Comparison of ENCODE assay signal across 1 cellular context in genomic region chr6:166412911-166413384, GRCh38.
A peak's percentile ranks its signal among the peaks of the same experiment; 100 is the strongest.
TF ChIP-seq lines count a peak whose summit lies in the region.

No MANE protein-coding gene starts in this region.

TF ChIP-seq in GM12878, 131 proteins besides CTCF, POLR2A, EP300 and RAD21:
- TF ChIP-seq FOXM1 (IDR thresholded peaks at IDR 0.05; ENCODE audit: low read depth, low read length) (no peak), USF1 (IDR thresholded peaks at IDR 0.05; ENCODE audit: borderline replicate concordance, extremely low read length, insufficient read depth, low read depth, low read length) (peak; percentile 14)
TF ChIP-seq in GM12878: peak in this region for 1.
